Comparison of ENCODE assay signal across 9 cellular contexts in genomic region chr10:22324413-22324812, GRCh38. TPM values are rescaled to one million over a fixed set of nuclear protein-coding genes. Genes with fewer than 3 reads are reported as not detected.
A peak's percentile ranks its signal among the peaks of the same experiment; 100 is the strongest.
DNase-seq lines count a peak whose midpoint lies in the region; ATAC-seq and TF ChIP-seq lines count a peak whose summit lies in the region.
"Had no signal": no experiment of that assay in that cellular context is flagged by ENCODE, and none has a peak within 500 bp of the region (broad histone marks: within the 10 kb centered on the region; RNA-seq: fewer than 3 reads in every experiment).

No MANE protein-coding gene starts in this region.

- POLR2A ChIA-PET in WTC11 (lab: Charles Lee), result no interaction called here

- peaks cover 29% of the 10 kb centered on the region for H3K4me1 Mint-ChIP-seq in activated naive CD4-positive, alpha-beta T cell treated with anti-CD3 and anti-CD28 coated beads for 36 hours (ENCODE audit: low read depth)
- peaks cover 47% of the 10 kb centered on the region for H3K4me1 Mint-ChIP-seq in WTC11
- peaks cover 46 to 54% of the 10 kb centered on the region in 2 donors for H3K4me1 Mint-ChIP-seq in immature natural killer cell

- H3K27me3 Mint-ChIP-seq in activated naive CD4-positive, alpha-beta T cell treated with anti-CD3 and anti-CD28 coated beads for 36 hours (ENCODE audit: low read depth), result peaks cover 46% of the 10 kb centered on the region
- H3K27me3 Mint-ChIP-seq in WTC11 (ENCODE audit: low read depth), result peaks cover 85% of the 10 kb centered on the region
- H3K27me3 Mint-ChIP-seq in immature natural killer cell (ENCODE audit: low read depth in 3 of 3), result peaks cover 30 to 43% (median 41%) of the 10 kb centered on the region in 3 donors

- CTCF ChIA-PET in activated naive CD4-positive, alpha-beta T cell treated with anti-CD3 and anti-CD28 coated beads for 36 hours (lab: Charles Lee), result interaction anchor here (1.0 to 1.5 kb wide), 2 partner anchors 65 to 331 kb away, joined by 3 to 5 read pairs; no protein-coding TSS in a partner anchor
- CTCF ChIA-PET in WTC11 (lab: Charles Lee), result no interaction called here

- H3K4me3 ChIP-seq in stomach smooth muscle (ENCODE audit: low read length in 2 of 2), result peak overlapping the region; percentile 73 to 85
- no peak overlapping the region; the same call in 1 of the 2 replicates for H3K4me3 ChIP-seq in MG63

- H3K36me3 Mint-ChIP-seq in activated naive CD4-positive, alpha-beta T cell treated with anti-CD3 and anti-CD28 coated beads for 36 hours (ENCODE audit: low read depth), result peaks cover 11% of the 10 kb centered on the region
- peaks cover 16 to 34% of the 10 kb centered on the region in 2 donors for H3K36me3 Mint-ChIP-seq in activated naive CD4-positive, alpha-beta T cell treated with anti-CD3 and anti-CD28 coated beads, Interleukin-2, amount 50 U/mL, for 72 hours
- H3K36me3 Mint-ChIP-seq in WTC11 (no peaks in the 10 kb centered on the region), immature natural killer cell (peaks cover 10 to 11% (median 11%) of the 10 kb centered on the region in 3 donors)

- H3K27ac ChIP-seq in stomach smooth muscle (ENCODE audit: low read length), result no peak overlapping the region

- H3K4me1 ChIP-seq in stomach smooth muscle (ENCODE audit: control insufficient read depth, insufficient read depth, low read length), result peaks cover 9% of the 10 kb centered on the region

- no peak for ATAC-seq in activated naive CD4-positive, alpha-beta T cell treated with anti-CD3 and anti-CD28 coated beads, Interleukin-2, amount 50 U/mL, for 72 hours
- ATAC-seq in WTC11 (no peak), HG03095 (IDR thresholded peaks at IDR 0.05; ENCODE audit: unreplicated experiment) (no peak), GM21360 (IDR thresholded peaks at IDR 0.05; ENCODE audit: unreplicated experiment) (no peak)
- ATAC-seq: body of pancreas had no signal

- no peak overlapping the region for H3K27ac Mint-ChIP-seq in activated naive CD4-positive, alpha-beta T cell treated with anti-CD3 and anti-CD28 coated beads for 36 hours
- H3K27ac Mint-ChIP-seq in activated naive CD4-positive, alpha-beta T cell treated with anti-CD3 and anti-CD28 coated beads, Interleukin-2, amount 50 U/mL, for 72 hours, result peak overlapping the region in 1 of 2 donors; percentile 24
- H3K27ac Mint-ChIP-seq in WTC11, result no peak overlapping the region
- peak overlapping the region; percentile 31 to 92 (median 60) for H3K27ac Mint-ChIP-seq in immature natural killer cell

- peak overlapping the region; percentile 85 for H3K4me3 Mint-ChIP-seq in activated naive CD4-positive, alpha-beta T cell treated with anti-CD3 and anti-CD28 coated beads for 36 hours
- H3K4me3 Mint-ChIP-seq in WTC11 (peak overlapping the region; percentile 78), immature natural killer cell (peak overlapping the region; percentile 78 to 95 (median 91))

- no peak for TF ChIP-seq CTCF in WTC11 (IDR thresholded peaks at IDR 0.05)

- DNase-seq in activated naive CD4-positive, alpha-beta T cell treated with anti-CD3 and anti-CD28 coated beads for 36 hours, result no peak
- DNase-seq in activated naive CD4-positive, alpha-beta T cell treated with anti-CD3 and anti-CD28 coated beads, Interleukin-2, amount 50 U/mL, for 72 hours (ENCODE audit: low spot score in 2 of 2), result no peak
- DNase-seq in WTC11 (ENCODE audit: low spot score), result no peak
- DNase-seq in immature natural killer cell, result no peak
- no peak for DNase-seq in MG63
- DNase-seq: body of pancreas had no signal

- H3K36me3 ChIP-seq in stomach smooth muscle (ENCODE audit: control insufficient read depth in 2 of 2, insufficient read depth in 2 of 2, low read length in 2 of 2), result peaks cover 4 to 11% of the 10 kb centered on the region in 2 donors
- peaks cover 23% of the 10 kb centered on the region for H3K36me3 ChIP-seq in MG63

- H3K9me3 ChIP-seq in stomach smooth muscle (ENCODE audit: control insufficient read depth in 2 of 2, low read length in 2 of 2), result no peaks in the 10 kb centered on the region
- H3K9me3 ChIP-seq in MG63, result no peaks in the 10 kb centered on the region
- H3K9me3 ChIP-seq: body of pancreas had no signal

- intact Hi-C loops in activated naive CD4-positive, alpha-beta T cell treated with anti-CD3 and anti-CD28 coated beads for 36 hours (cut with micrococcal nuclease), result loop anchor here (5.0 kb wide), 2 partner anchors 328 to 388 kb away; partner anchors contain the start of gene PIP4K2A

- H3K27me3 ChIP-seq in stomach smooth muscle (ENCODE audit: control insufficient read depth in 1 of 2, insufficient read depth in 2 of 2, low read length in 2 of 2), result peaks cover 0 to 2% of the 10 kb centered on the region in 2 donors
- peaks cover 23% of the 10 kb centered on the region for H3K27me3 ChIP-seq in MG63
- H3K27me3 ChIP-seq: body of pancreas had no signal

- H3K9ac ChIP-seq in stomach smooth muscle (ENCODE audit: low read length in 2 of 2), result peak overlapping the region in 1 of 2 donors; percentile 65

- no peaks in the 10 kb centered on the region for H3K9me3 Mint-ChIP-seq in activated naive CD4-positive, alpha-beta T cell treated with anti-CD3 and anti-CD28 coated beads for 36 hours
- no peaks in the 10 kb centered on the region for H3K9me3 Mint-ChIP-seq in activated naive CD4-positive, alpha-beta T cell treated with anti-CD3 and anti-CD28 coated beads, Interleukin-2, amount 50 U/mL, for 72 hours
- no peaks in the 10 kb centered on the region for H3K9me3 Mint-ChIP-seq in WTC11
- peaks cover 0 to 2% (median 0%) of the 10 kb centered on the region in 6 donors for H3K9me3 Mint-ChIP-seq in immature natural killer cell

TF ChIP-seq in WTC11, 78 proteins besides CTCF, POLR2A, EP300 and RAD21:
- TF ChIP-seq SMAD3 (CRISPR knock-in tag; IDR thresholded peaks at IDR 0.05; ENCODE audit: borderline replicate concordance), result no peak
- no peak for TF ChIP-seq JUN (CRISPR knock-in tag; IDR thresholded peaks at IDR 0.05)
- TF ChIP-seq CREM (CRISPR knock-in tag; IDR thresholded peaks at IDR 0.05), result no peak
TF ChIP-seq in WTC11: peak in this region for 0.

RNA-seq across cellular contexts. Expression of gene BMI1, which starts 3.5 kb away (rescaled TPM):
- total RNA-seq in activated naive CD4-positive, alpha-beta T cell treated with anti-CD3 and anti-CD28 coated beads for 36 hours, result 10 to 100 TPM; 28.2 to 32.1 TPM
- 10 to 100 TPM; 42.9 to 48.7 TPM for total RNA-seq in activated naive CD4-positive, alpha-beta T cell treated with anti-CD3 and anti-CD28 coated beads, Interleukin-2, amount 50 U/mL, for 72 hours
- total RNA-seq in WTC11 (2021), result 3.4 to 4.0 TPM (median 4.0 TPM) in 3 replicates
- polyA plus RNA-seq in immature natural killer cell, result 10 to 100 TPM; 23.4 to 52.9 (median 29.6) TPM
- total RNA-seq in MG63 (2014; rRNA removed; shearing (Covaris generic); ENCODE audit: low replicate concordance), result 31.4 and 51.2 TPM in 2 replicates

RNA-seq across cellular contexts. Expression of gene COMMD3, which starts 8.2 kb away (rescaled TPM):
- 10 to 100 TPM; 64.5 to 69.4 TPM for total RNA-seq in activated naive CD4-positive, alpha-beta T cell treated with anti-CD3 and anti-CD28 coated beads for 36 hours
- total RNA-seq in activated naive CD4-positive, alpha-beta T cell treated with anti-CD3 and anti-CD28 coated beads, Interleukin-2, amount 50 U/mL, for 72 hours, result 10 to 100 TPM; 57.3 to 91.3 TPM
- total RNA-seq in WTC11 (2021), result 2.6 to 3.6 TPM (median 3.5 TPM) in 3 replicates
- 100 to 1,000 TPM in 1 of 3 donors, 10 to 100 TPM in 2; 80.5 to 112 (median 82.6) TPM for polyA plus RNA-seq in immature natural killer cell
- 43.5 and 75.4 TPM in 2 replicates for total RNA-seq in MG63 (2014; rRNA removed; shearing (Covaris generic); ENCODE audit: low replicate concordance)

RNA-seq across cellular contexts. Expression of gene SPAG6, which starts 20.9 kb away (rescaled TPM):
- total RNA-seq in activated naive CD4-positive, alpha-beta T cell treated with anti-CD3 and anti-CD28 coated beads for 36 hours, result not detected
- total RNA-seq in activated naive CD4-positive, alpha-beta T cell treated with anti-CD3 and anti-CD28 coated beads, Interleukin-2, amount 50 U/mL, for 72 hours, result under 1 TPM in 1 of 2 donors, not detected in 1; 0.19 TPM
- 0.30 to 0.74 TPM in 2 of 3 replicates, not detected in the other for total RNA-seq in WTC11 (2021)
- polyA plus RNA-seq in immature natural killer cell, result not detected
- total RNA-seq in MG63 (2014; rRNA removed; shearing (Covaris generic); ENCODE audit: low replicate concordance), result not detected in 2 replicates

Comparison
In these comparisons a context has a peak if more than half of its experiments do, and no peak if none do; other contexts are left out.
1. H3K27ac Mint-ChIP-seq: peak in immature natural killer cell (6 of 6); none in activated naive CD4-positive, alpha-beta T cell treated with anti-CD3 and anti-CD28 coated beads for 36 hours (single experiment) and WTC11 (single experiment).
2. Peak in every context shown above with its lines, with median percentiles within 50 percentile points of each other: H3K4me3 Mint-ChIP-seq.